8 cellular contexts compared by ENCODE assay signal in genomic region chr4:138242830-138243149, GRCh38. TPM values are rescaled to one million over a fixed set of nuclear protein-coding genes. Genes with fewer than 3 reads are reported as not detected.
DNase-seq lines count a peak whose midpoint lies in the region; ATAC-seq and TF ChIP-seq lines count a peak whose summit lies in the region.

No MANE protein-coding gene starts in this region.

- ATAC-seq in GM18511 (IDR thresholded peaks at IDR 0.05; ENCODE audit: unreplicated experiment), result no peak

- TF ChIP-seq CTCF in esophagus squamous epithelium (IDR thresholded peaks at IDR 0.05), result no peak

- H3K4me2 ChIP-seq in skeletal muscle satellite cell (ENCODE audit: low read length), result peak overlapping the region; percentile 90

- 38 to 44% methylated on average over 1 of the region's 1 CpG for WGBS in esophagus squamous epithelium, 2 donors

- TF ChIP-seq POLR2A in esophagus squamous epithelium (IDR thresholded peaks at IDR 0.05), result no peak

- H3K4me1 Mint-ChIP-seq in T-helper 1 cell treated with Interleukin-12 subunit alpha and Interleukin-12 subunit beta and Interleukin-4 antibody, amounts not matched to agents 30 μg/mL and 1 μg/mL, for 36 hours (ENCODE audit: low read depth), result peaks cover 35% of the 10 kb centered on the region

- DNase-seq in NCI-H748 (lab: John Stamatoyannopoulos, UW; ENCODE audit: unreplicated experiment) (peak; percentile 12), NCI-H748 treated with DMSO at 0.1 percent for 48 hours (lab: John Stamatoyannopoulos, UW) (no peak), esophagus squamous epithelium (lab: John Stamatoyannopoulos, UW) (no peak), NCI-H1694 treated with DMSO at 0.1 percent for 48 hours (lab: John Stamatoyannopoulos, UW) (no peak)
- DNase-seq in stimulated activated CD4-positive, alpha-beta T cell treated with anti-CD3 and anti-CD28 coated beads, Interleukin-2, amount 100 ng/mL, for 24 hours, result no peak

- H3K9ac ChIP-seq in skeletal muscle satellite cell (ENCODE audit: low read depth, low read length), result peak overlapping the region; percentile 88

- H3K4me3 Mint-ChIP-seq in T-helper 1 cell treated with Interleukin-12 subunit alpha and Interleukin-12 subunit beta and Interleukin-4 antibody, amounts not matched to agents 30 μg/mL and 1 μg/mL, for 36 hours, result peak overlapping the region; percentile 88

- H3K27ac Mint-ChIP-seq in T-helper 1 cell treated with Interleukin-12 subunit alpha and Interleukin-12 subunit beta and Interleukin-4 antibody, amounts not matched to agents 30 μg/mL and 1 μg/mL, for 36 hours, result peak overlapping the region; percentile 94

- H3K4me3 ChIP-seq in esophagus squamous epithelium (peak overlapping the region in 3 of 4 donors; percentile 35 to 51 (median 38)), skeletal muscle satellite cell (ENCODE audit: low read length) (peak overlapping the region; percentile 63)

- H3K36me3 ChIP-seq in esophagus squamous epithelium (no peaks in the 10 kb centered on the region), skeletal muscle satellite cell (ENCODE audit: insufficient read depth, low read length) (no peaks in the 10 kb centered on the region)

- peaks cover 2% of the 10 kb centered on the region for H3K36me3 Mint-ChIP-seq in T-helper 1 cell treated with Interleukin-12 subunit alpha and Interleukin-12 subunit beta and Interleukin-4 antibody, amounts not matched to agents 30 μg/mL and 1 μg/mL, for 36 hours (ENCODE audit: low read depth)

- no peaks in the 10 kb centered on the region for H3K9me3 Mint-ChIP-seq in T-helper 1 cell treated with Interleukin-12 subunit alpha and Interleukin-12 subunit beta and Interleukin-4 antibody, amounts not matched to agents 30 μg/mL and 1 μg/mL, for 36 hours

- H3K27me3 Mint-ChIP-seq in T-helper 1 cell treated with Interleukin-12 subunit alpha and Interleukin-12 subunit beta and Interleukin-4 antibody, amounts not matched to agents 30 μg/mL and 1 μg/mL, for 36 hours (ENCODE audit: low read depth), result no peaks in the 10 kb centered on the region

- intact Hi-C loops in esophagus squamous epithelium (cut with DNase I), result no loop called here

- H3K9me3 ChIP-seq in esophagus squamous epithelium (no peaks in the 10 kb centered on the region), skeletal muscle satellite cell (replicated peaks; ENCODE audit: low read length) (no peaks in the 10 kb centered on the region)

- H3K27me3 ChIP-seq in esophagus squamous epithelium (no peaks in the 10 kb centered on the region), skeletal muscle satellite cell (ENCODE audit: control insufficient read depth, insufficient read depth, low read length) (no peaks in the 10 kb centered on the region)

- H3K27ac ChIP-seq in esophagus squamous epithelium, result peak overlapping the region in 3 of 4 donors; percentile 60 to 82 (median 81)

- peaks cover 0 to 22% (median 0%) of the 10 kb centered on the region in 3 donors for H3K4me1 ChIP-seq in esophagus squamous epithelium
- peaks cover 8% of the 10 kb centered on the region for H3K4me1 ChIP-seq in skeletal muscle satellite cell (ENCODE audit: control insufficient read depth, insufficient read depth, low read length)

RNA-seq across cellular contexts. Expression of gene SLC7A11, which starts 0.6 kb away (rescaled TPM):
- total RNA-seq in esophagus squamous epithelium, result 10 to 100 TPM in 1 of 4 donors, 1 to 10 TPM in 3; 1.5 to 30.1 (median 7.9) TPM
- total RNA-seq in skeletal muscle satellite cell (2012; rRNA removed), result 10.5 and 26.4 TPM in 2 replicates
